ENCODE assay signal across 1 cellular context in the genomic region with DNA sequence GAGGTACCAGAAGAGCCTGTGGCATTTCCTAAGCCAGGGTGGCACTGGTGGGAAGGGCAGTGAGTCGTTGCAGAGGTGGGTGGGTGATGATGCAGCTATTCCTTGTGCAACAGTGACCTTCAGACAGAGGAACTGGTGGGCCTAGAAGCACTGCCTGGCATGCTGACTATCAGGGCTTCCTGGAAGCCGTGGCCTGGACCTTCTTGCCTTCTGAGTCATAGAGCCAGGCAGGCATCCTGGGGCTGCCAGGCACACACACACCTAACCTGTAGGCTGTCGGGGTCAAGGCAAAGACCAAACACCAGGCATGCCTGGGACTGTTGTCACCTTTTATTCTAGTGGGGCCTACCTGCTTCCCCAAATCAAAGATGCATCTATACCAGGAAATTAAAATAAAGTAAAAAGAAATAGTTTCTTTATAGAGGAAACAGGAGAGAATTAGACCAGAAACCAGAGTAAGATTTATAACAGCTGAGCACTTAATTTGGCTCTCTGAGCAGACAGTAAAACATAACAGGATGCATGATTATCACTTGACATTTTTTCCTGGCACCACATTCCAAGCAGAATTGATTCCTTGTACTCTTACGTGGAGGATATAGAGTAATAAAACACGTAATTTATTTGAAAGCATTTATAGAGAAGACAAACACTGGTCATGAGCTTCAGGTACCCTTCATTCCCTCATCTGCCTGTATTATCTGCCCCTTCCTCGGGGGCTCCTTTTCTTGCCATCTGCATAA.
TF ChIP-seq lines count a peak whose summit lies in the region.

No MANE protein-coding gene starts in this region.

TF ChIP-seq in GM23338, 12 proteins besides CTCF, POLR2A, EP300 and RAD21 (continued from another document):
- TF ChIP-seq, protein P1, sequence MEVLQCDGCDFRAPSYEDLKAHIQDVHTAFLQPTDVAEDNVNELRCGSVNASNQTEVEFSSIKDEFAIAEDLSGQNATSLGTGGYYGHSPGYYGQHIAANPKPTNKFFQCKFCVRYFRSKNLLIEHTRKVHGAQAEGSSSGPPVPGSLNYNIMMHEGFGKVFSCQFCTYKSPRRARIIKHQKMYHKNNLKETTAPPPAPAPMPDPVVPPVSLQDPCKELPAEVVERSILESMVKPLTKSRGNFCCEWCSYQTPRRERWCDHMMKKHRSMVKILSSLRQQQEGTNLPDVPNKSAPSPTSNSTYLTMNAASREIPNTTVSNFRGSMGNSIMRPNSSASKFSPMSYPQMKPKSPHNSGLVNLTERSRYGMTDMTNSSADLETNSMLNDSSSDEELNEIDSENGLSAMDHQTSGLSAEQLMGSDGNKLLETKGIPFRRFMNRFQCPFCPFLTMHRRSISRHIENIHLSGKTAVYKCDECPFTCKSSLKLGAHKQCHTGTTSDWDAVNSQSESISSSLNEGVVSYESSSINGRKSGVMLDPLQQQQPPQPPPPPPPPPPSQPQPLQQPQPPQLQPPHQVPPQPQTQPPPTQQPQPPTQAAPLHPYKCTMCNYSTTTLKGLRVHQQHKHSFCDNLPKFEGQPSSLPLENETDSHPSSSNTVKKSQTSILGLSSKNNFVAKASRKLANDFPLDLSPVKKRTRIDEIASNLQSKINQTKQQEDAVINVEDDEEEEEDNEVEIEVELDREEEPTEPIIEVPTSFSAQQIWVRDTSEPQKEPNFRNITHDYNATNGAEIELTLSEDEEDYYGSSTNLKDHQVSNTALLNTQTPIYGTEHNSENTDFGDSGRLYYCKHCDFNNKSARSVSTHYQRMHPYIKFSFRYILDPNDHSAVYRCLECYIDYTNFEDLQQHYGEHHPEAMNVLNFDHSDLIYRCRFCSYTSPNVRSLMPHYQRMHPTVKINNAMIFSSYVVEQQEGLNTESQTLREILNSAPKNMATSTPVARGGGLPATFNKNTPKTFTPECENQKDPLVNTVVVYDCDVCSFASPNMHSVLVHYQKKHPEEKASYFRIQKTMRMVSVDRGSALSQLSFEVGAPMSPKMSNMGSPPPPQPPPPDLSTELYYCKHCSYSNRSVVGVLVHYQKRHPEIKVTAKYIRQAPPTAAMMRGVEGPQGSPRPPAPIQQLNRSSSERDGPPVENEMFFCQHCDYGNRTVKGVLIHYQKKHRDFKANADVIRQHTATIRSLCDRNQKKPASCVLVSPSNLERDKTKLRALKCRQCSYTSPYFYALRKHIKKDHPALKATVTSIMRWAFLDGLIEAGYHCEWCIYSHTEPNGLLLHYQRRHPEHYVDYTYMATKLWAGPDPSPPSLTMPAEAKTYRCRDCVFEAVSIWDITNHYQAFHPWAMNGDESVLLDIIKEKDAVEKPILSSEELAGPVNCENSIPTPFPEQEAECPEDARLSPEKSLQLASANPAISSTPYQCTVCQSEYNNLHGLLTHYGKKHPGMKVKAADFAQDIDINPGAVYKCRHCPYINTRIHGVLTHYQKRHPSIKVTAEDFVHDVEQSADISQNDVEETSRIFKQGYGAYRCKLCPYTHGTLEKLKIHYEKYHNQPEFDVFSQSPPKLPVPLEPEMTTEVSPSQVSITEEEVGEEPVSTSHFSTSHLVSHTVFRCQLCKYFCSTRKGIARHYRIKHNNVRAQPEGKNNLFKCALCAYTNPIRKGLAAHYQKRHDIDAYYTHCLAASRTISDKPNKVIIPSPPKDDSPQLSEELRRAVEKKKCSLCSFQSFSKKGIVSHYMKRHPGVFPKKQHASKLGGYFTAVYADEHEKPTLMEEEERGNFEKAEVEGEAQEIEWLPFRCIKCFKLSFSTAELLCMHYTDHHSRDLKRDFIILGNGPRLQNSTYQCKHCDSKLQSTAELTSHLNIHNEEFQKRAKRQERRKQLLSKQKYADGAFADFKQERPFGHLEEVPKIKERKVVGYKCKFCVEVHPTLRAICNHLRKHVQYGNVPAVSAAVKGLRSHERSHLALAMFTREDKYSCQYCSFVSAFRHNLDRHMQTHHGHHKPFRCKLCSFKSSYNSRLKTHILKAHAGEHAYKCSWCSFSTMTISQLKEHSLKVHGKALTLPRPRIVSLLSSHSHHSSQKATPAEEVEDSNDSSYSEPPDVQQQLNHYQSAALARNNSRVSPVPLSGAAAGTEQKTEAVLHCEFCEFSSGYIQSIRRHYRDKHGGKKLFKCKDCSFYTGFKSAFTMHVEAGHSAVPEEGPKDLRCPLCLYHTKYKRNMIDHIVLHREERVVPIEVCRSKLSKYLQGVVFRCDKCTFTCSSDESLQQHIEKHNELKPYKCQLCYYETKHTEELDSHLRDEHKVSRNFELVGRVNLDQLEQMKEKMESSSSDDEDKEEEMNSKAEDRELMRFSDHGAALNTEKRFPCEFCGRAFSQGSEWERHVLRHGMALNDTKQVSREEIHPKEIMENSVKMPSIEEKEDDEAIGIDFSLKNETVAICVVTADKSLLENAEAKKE (CRISPR knock-in tag; IDR thresholded peaks at IDR 0.05): no peak
- TF ChIP-seq ZNF114 (CRISPR knock-in tag; IDR thresholded peaks at IDR 0.05) (no peak), CREB1 (CRISPR knock-in tag; IDR thresholded peaks at IDR 0.05; ENCODE audit: low read depth) (no peak), STAT1 (IDR thresholded peaks at IDR 0.05; ENCODE audit: unreplicated experiment) (no peak), ZNF331 (CRISPR knock-in tag; IDR thresholded peaks at IDR 0.05; ENCODE audit: low read depth) (no peak), POLR2AphosphoS5 (IDR thresholded peaks at IDR 0.05; ENCODE audit: low read depth) (no peak)
TF ChIP-seq in GM23338: peak in this region for 0.
